9 cellular contexts compared by ENCODE assay signal in genomic region chr16:76371441-76371840, GRCh38.
"Had no signal": no experiment of that assay in that cellular context is flagged by ENCODE, and none has a peak within 500 bp of the region (broad histone marks: within the 10 kb centered on the region; RNA-seq: fewer than 3 reads in every experiment).

No MANE protein-coding gene starts in this region.

- ATAC-seq: GM23338, HCT116 had no signal

- H3K4me3 ChIP-seq: GM23248, GM23338, HAP-1 had no signal

- DNase-seq: GM23248, GOT3, H7, H9, HCEC 1CT, HFFc6 had no signal

- H3K9ac ChIP-seq: GM23248 had no signal

- H3K4me1 ChIP-seq: HAP-1 had no signal

- H3K9me3 ChIP-seq: HAP-1 had no signal

- H3K36me3 ChIP-seq: HAP-1 had no signal

- H3K4me2 ChIP-seq: GM23338 had no signal

- H2AFZ ChIP-seq: GM23248, GM23338 had no signal

- H3K27ac ChIP-seq: GM23248 had no signal
